ENCODE assay signal across 17 cellular contexts in the genomic region with DNA sequence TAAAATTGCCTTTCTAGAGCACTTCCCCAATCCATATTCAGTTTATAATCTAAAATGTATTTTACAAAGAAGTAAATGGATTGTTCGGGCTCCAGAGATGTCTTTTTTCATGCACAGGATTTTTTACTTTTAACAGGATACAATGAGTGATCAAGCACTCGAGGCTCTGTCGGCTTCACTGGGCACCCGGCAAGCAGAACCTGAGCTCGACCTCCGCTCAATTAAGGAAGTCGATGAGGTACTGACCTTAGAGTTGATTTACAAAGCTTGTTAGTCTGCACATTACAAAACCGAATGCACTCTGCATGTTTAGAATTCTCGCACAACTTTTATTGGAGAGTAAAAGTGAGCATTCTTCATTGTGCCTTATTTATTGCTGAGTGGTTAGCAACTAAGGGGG.
A peak's percentile ranks its signal among the peaks of the same experiment; 100 is the strongest.
DNase-seq lines count a peak whose midpoint lies in the region; ATAC-seq, FAIRE-seq and TF ChIP-seq lines count a peak whose summit lies in the region.
"Had no signal": no experiment of that assay in that cellular context is flagged by ENCODE, and none has a peak within 500 bp of the region (broad histone marks: within the 10 kb centered on the region; RNA-seq: fewer than 3 reads in every experiment).

No MANE protein-coding gene starts in this region.

- TF ChIP-seq CTCF in CD14-positive monocyte (IDR thresholded peaks at IDR 0.05) (no peak), HEK293 (tag by site-specific recombination; IDR thresholded peaks at IDR 0.05) (no peak), K562 (IDR thresholded peaks at IDR 0.05 in 2 of 3, conservative IDR thresholded peaks at IDR 0.05 in 1 of 3; ENCODE audit: insufficient read depth in 2 of 3, low read depth in 1 of 3, low read length in 3 of 3) (no peak), natural killer cell (IDR thresholded peaks at IDR 0.05) (no peak)

- H2AFZ ChIP-seq in K562 (ENCODE audit: low read depth, low read length), result peak overlapping the region; percentile 73

- H3K4me1 ChIP-seq in HEK293 (ENCODE audit: control insufficient read depth, insufficient read depth, low read length) (peaks cover 7% of the 10 kb centered on the region), K562 (replicated peaks in 1 of 2; ENCODE audit: control insufficient read depth in 2 of 2, insufficient read depth in 2 of 2, low read length in 2 of 2) (peaks cover 10 to 44% of the 10 kb centered on the region in 2 experiments)
- H3K4me1 ChIP-seq: pancreas, SJCRH30 had no signal

- 13% methylated on average over 9 of the region's 9 CpGs for WGBS in K562 (ENCODE audit: insufficient coverage, low coverage, missing lambda C conversion rate)

- TSS peak; percentile 58 for BruUV-seq in K562 (replicated peaks; lab: Mats Ljungman, UMichigan)

- POLR2A ChIA-PET in HEK293 (lab: Yijun Ruan, JAX), result no interaction called here
- POLR2A ChIA-PET in K562 (lab: Yijun Ruan, JAX), result interaction anchor here (0.8 to 1.5 kb wide), 9 partner anchors 9 to 441 kb away, joined by 3 to 8 read pairs (median 4); partner anchors contain the start of genes ERAP1 and RIOK2

- H3K4me1 Mint-ChIP-seq in CD14-positive monocyte (peaks cover 18% of the 10 kb centered on the region), natural killer cell (peaks cover 0 to 4% of the 10 kb centered on the region in 2 donors)

- H3K9ac ChIP-seq in K562 (ENCODE audit: insufficient read depth in 1 of 2, low read depth in 2 of 2, low read length in 2 of 2), result peak overlapping the region; percentile 49 to 66; a peak in 3 of 4 replicates

- no peak for FAIRE-seq in K562 (lab: Jason Lieb, UNC)
- FAIRE-seq: GM18507, pancreas had no signal

- ATAC-seq in K562 (peak; percentile 38), natural killer cell (no peak), HG03521 (IDR thresholded peaks at IDR 0.05; ENCODE audit: unreplicated experiment) (no peak), HG02938 (IDR thresholded peaks at IDR 0.05; ENCODE audit: unreplicated experiment) (no peak)
- ATAC-seq: stimulated activated naive CD8-positive, alpha-beta T cell treated with anti-CD3 and anti-CD28 coated beads, Interleukin-15, amount 100 ng/mL, for 72 hours had no signal

- H3K4me3 Mint-ChIP-seq in CD14-positive monocyte, result no peak overlapping the region
- H3K4me3 Mint-ChIP-seq in natural killer cell, result no peak overlapping the region
- H3K4me3 Mint-ChIP-seq: stimulated activated naive CD8-positive, alpha-beta T cell treated with anti-CD3 and anti-CD28 coated beads, Interleukin-15, amount 100 ng/mL, for 72 hours had no signal

- CTCF ChIA-PET in HEK293 (lab: Yijun Ruan, JAX) (interaction anchor here (1.3 to 1.9 kb wide), 4 partner anchors 10 to 129 kb away, joined by 4 to 11 read pairs (median 9); no protein-coding TSS in a partner anchor), K562 (lab: Yijun Ruan, JAX; ENCODE audit: low intra/inter-chr PET ratio) (no interaction called here)

- no peaks in the 10 kb centered on the region for H3K27me3 ChIP-seq in K562 (ENCODE audit: control insufficient read depth in 2 of 2, insufficient read depth in 2 of 2, low read length in 2 of 2)
- H3K27me3 ChIP-seq: pancreas, SJCRH30 had no signal

- H3K27me3 Mint-ChIP-seq in CD14-positive monocyte (ENCODE audit: low read depth in 3 of 3), result no peaks in the 10 kb centered on the region
- H3K27me3 Mint-ChIP-seq in natural killer cell (ENCODE audit: low read depth in 2 of 2), result no peaks in the 10 kb centered on the region
- H3K27me3 Mint-ChIP-seq: stimulated activated naive CD8-positive, alpha-beta T cell treated with anti-CD3 and anti-CD28 coated beads, Interleukin-15, amount 100 ng/mL, for 72 hours had no signal

- H3K4me3 ChIP-seq in HEK293 (ENCODE audit: low read depth, low read length) (no peak overlapping the region), K562 (peak overlapping the region; percentile 28)
- H3K4me3 ChIP-seq: pancreas, SJCRH30 had no signal

- H3K36me3 ChIP-seq in HEK293 (ENCODE audit: control insufficient read depth in 2 of 2, insufficient read depth in 1 of 2, low read length in 2 of 2) (peaks cover 7 to 59% of the 10 kb centered on the region in 2 experiments; a peak in 2 of 3 replicates), K562 (ENCODE audit: control insufficient read depth, insufficient read depth, low read length) (peaks cover 77% of the 10 kb centered on the region)

- peaks cover 11% of the 10 kb centered on the region; the same call in 2 of the 3 replicates for H3K79me2 ChIP-seq in K562 (ENCODE audit: control insufficient read depth, insufficient read depth, low read length)

- TF ChIP-seq POLR2A in K562 (conservative IDR thresholded peaks at IDR 0.05), result no peak

- no peak for DNase-seq in CD14-positive monocyte (ENCODE audit: low spot score)
- DNase-seq in K562 (ENCODE audit: extremely low read depth in 1 of 4, low spot score in 3 of 4), result peak in 1 of 4 experiments; percentile 43
- no peak for DNase-seq in natural killer cell
- no peak for DNase-seq in NCI-H446 treated with DMSO at 0.1 percent for 48 hours (lab: John Stamatoyannopoulos, UW)
- no peak for DNase-seq in NCI-H345 treated with DMSO at 0.1 percent for 48 hours (lab: John Stamatoyannopoulos, UW; ENCODE audit: unreplicated experiment)
- DNase-seq: activated CD4-positive, alpha-beta T cell treated with anti-CD3 and anti-CD28 coated beads, Interleukin-2, amount 50 U/mL, for 48 hours; DMS 273 treated with DMSO at 0.1 percent for 48 hours; midbrain; NCI-H1694; pancreas; SJCRH30; stimulated activated naive CD8-positive, alpha-beta T cell treated with anti-CD3 and anti-CD28 coated beads, Interleukin-15, amount 100 ng/mL, for 72 hours; T-helper 9 cell had no signal

- H3K27ac Mint-ChIP-seq in CD14-positive monocyte, result peak overlapping the region in 6 of 7 donors; percentile 17 to 92 (median 80)
- H3K27ac Mint-ChIP-seq in natural killer cell, result peak overlapping the region; percentile 77 to 81

- H3K36me3 Mint-ChIP-seq in CD14-positive monocyte (peaks cover 91 to 95% of the 10 kb centered on the region in 2 donors), natural killer cell (peaks cover 38% of the 10 kb centered on the region)

- H3K9me1 ChIP-seq in K562 (ENCODE audit: control insufficient read depth, insufficient read depth, low read length), result no peaks in the 10 kb centered on the region

- no peaks in the 10 kb centered on the region for H3K9me3 ChIP-seq in HEK293 (ENCODE audit: control insufficient read depth, insufficient read depth, low read depth, low read length)
- peaks cover 2% of the 10 kb centered on the region; the same call in 1 of the 2 replicates for H3K9me3 ChIP-seq in K562 (replicated peaks; ENCODE audit: control insufficient read depth, insufficient read depth, low read depth, low read length)
- H3K9me3 ChIP-seq: pancreas, SJCRH30 had no signal

- no peak for TF ChIP-seq EP300 in K562 (IDR thresholded peaks at IDR 0.05; ENCODE audit: low read length)

- no peaks in the 10 kb centered on the region for H3K9me3 Mint-ChIP-seq in CD14-positive monocyte
- H3K9me3 Mint-ChIP-seq in natural killer cell, result no peaks in the 10 kb centered on the region
- H3K9me3 Mint-ChIP-seq: stimulated activated naive CD8-positive, alpha-beta T cell treated with anti-CD3 and anti-CD28 coated beads, Interleukin-15, amount 100 ng/mL, for 72 hours had no signal

- no peaks in the 10 kb centered on the region for H4K20me1 ChIP-seq in K562 (replicated peaks; ENCODE audit: control insufficient read depth, insufficient read depth, low read length)

- peak overlapping the region; percentile 76 for H3K4me2 ChIP-seq in K562 (ENCODE audit: insufficient read depth, low read length)

- in situ Hi-C loops in K562 (cut with MboI), result no loop called here

- no peak for TF ChIP-seq RAD21 in K562 (CRISPR knock-in tag; conservative IDR thresholded peaks at IDR 0.05 in 1 of 2, IDR thresholded peaks at IDR 0.05 in 1 of 2)

- H3K27ac ChIP-seq in HEK293 (ENCODE audit: extremely low read depth, low read depth, low read length) (no peak overlapping the region), K562 (ENCODE audit: extremely low read depth, low read depth, low read length) (peak overlapping the region; percentile 85)
- H3K27ac ChIP-seq: pancreas, SJCRH30 had no signal

- intact Hi-C loops in CD14-positive monocyte (cut with micrococcal nuclease), result no loop called here
- intact Hi-C loops in K562 (cut with micrococcal nuclease), result loop anchor here (1.0 to 5.0 kb wide), 4 partner anchors 26 to 193 kb away; no protein-coding TSS in a partner anchor
- intact Hi-C loops in natural killer cell (cut with micrococcal nuclease), result no loop called here

TF ChIP-seq in HEK293, 187 proteins besides CTCF, POLR2A, EP300 and RAD21 (continues in another document):
- TF ChIP-seq, protein P1, sequence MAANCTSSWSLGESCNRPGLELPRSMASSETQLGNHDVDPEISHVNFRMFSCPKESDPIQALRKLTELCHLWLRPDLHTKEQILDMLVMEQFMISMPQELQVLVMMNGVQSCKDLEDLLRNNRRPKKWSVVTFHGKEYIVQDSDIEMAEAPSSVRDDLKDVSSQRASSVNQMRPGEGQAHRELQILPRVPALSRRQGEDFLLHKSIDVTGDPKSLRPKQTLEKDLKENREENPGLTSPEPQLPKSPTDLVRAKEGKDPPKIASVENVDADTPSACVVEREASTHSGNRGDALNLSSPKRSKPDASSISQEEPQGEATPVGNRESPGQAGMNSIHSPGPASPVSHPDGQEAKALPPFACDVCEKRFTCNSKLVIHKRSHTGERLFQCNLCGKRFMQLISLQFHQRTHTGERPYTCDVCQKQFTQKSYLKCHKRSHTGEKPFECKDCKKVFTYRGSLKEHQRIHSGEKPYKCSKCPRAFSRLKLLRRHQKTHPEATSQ (tag by site-specific recombination; IDR thresholded peaks at IDR 0.05), result no peak

TF ChIP-seq in K562, 482 proteins besides CTCF, POLR2A, EP300 and RAD21:
- no peak for TF ChIP-seq CBFA2T3 (IDR thresholded peaks at IDR 0.05)
- no peak for TF ChIP-seq CHD2 (IDR thresholded peaks at IDR 0.05; ENCODE audit: low read depth, low read length)
- TF ChIP-seq POLR2AphosphoS2 (IDR thresholded peaks at IDR 0.05; ENCODE audit: low read length), result no peak
- peak; percentile 20 for TF ChIP-seq HDAC3 (IDR thresholded peaks at IDR 0.05; ENCODE audit: borderline replicate concordance, partially characterized antibody)
- peak; percentile 57; the same call in 1 of the 2 replicates for TF ChIP-seq SPI1 (IDR thresholded peaks at IDR 0.05; ENCODE audit: borderline replicate concordance, low read depth, low read length)
